In genomic region chr7:51569581-51569980, GRCh38 we compare ENCODE assay signal across 8 cellular contexts.
"Had no signal": no experiment of that assay in that cellular context is flagged by ENCODE, and none has a peak within 500 bp of the region (broad histone marks: within the 10 kb centered on the region; RNA-seq: fewer than 3 reads in every experiment).

No MANE protein-coding gene starts in this region.

- H3K4me3 Mint-ChIP-seq: GM23338, H9 had no signal

- ATAC-seq: GM23338, K562 had no signal

- DNase-seq: H9, HCEC 1CT, IMR-90 had no signal

- H3K4me1 Mint-ChIP-seq: GM23338 had no signal

- FAIRE-seq: H1, H54, HTR-8/SVneo, K562 had no signal

- H3K4me3 ChIP-seq: GM23338, K562 had no signal

- H3K27ac Mint-ChIP-seq: GM23338, H9 had no signal

- H3K9me3 Mint-ChIP-seq: GM23338 had no signal
